8 cellular contexts compared by ENCODE assay signal in genomic region chr3:87298111-87298718, GRCh38. TPM values are rescaled to one million over a fixed set of nuclear protein-coding genes. Genes with fewer than 3 reads are reported as not detected.
DNase-seq lines count a peak whose midpoint lies in the region; TF ChIP-seq lines count a peak whose summit lies in the region.

No MANE protein-coding gene starts in this region.

- H3K9me3 ChIP-seq in A673 (ENCODE audit: low read depth, low read length, poor library complexity, severe bottlenecking) (no peaks in the 10 kb centered on the region), skeletal muscle satellite cell (replicated peaks; ENCODE audit: low read length) (no peaks in the 10 kb centered on the region)

- intact Hi-C loops in A673 (cut with micrococcal nuclease; ENCODE audit: unreplicated experiment) = loop anchor here (1.0 to 2.0 kb wide), 3 partner anchors 207 to 815 kb away; no protein-coding TSS in a partner anchor

- TF ChIP-seq CTCF in A673 (conservative IDR thresholded peaks at IDR 0.05; ENCODE audit: low read depth, low read length) (peak; percentile 85), LNCaP clone FGC (IDR thresholded peaks at IDR 0.05; ENCODE audit: control insufficient read depth, extremely low read depth, insufficient read depth) (peak; percentile 67), foreskin fibroblast (IDR thresholded peaks at IDR 0.05; ENCODE audit: low read depth, low read length) (peak; percentile 53)

- H3K27me3 ChIP-seq in A673 (replicated peaks; ENCODE audit: insufficient read depth, low read depth, low read length, poor library complexity) (no peaks in the 10 kb centered on the region), skeletal muscle satellite cell (ENCODE audit: control insufficient read depth, insufficient read depth, low read length) (no peaks in the 10 kb centered on the region)

- H3K4me3 ChIP-seq in A673 (ENCODE audit: low read depth, low read length, poor library complexity, severe bottlenecking) (no peak overlapping the region), LNCaP clone FGC (ENCODE audit: low read depth, low read length) (no peak overlapping the region), foreskin fibroblast (ENCODE audit: low read depth in 1 of 2, low read length in 2 of 2) (no peak overlapping the region), skeletal muscle satellite cell (ENCODE audit: low read length) (no peak overlapping the region)

- H3K36me3 ChIP-seq in A673 (ENCODE audit: insufficient read depth, low read length, poor library complexity, severe bottlenecking) (no peaks in the 10 kb centered on the region), skeletal muscle satellite cell (ENCODE audit: insufficient read depth, low read length) (no peaks in the 10 kb centered on the region)

- H3K4me1 ChIP-seq in A673 (ENCODE audit: insufficient read depth, low read length, poor library complexity, severe bottlenecking) (peaks cover 43% of the 10 kb centered on the region), skeletal muscle satellite cell (ENCODE audit: control insufficient read depth, insufficient read depth, low read length) (no peaks in the 10 kb centered on the region)

- peak overlapping the region; percentile 17 for H3K27ac ChIP-seq in A673 (ENCODE audit: low read depth, low read length, poor library complexity, severe bottlenecking)

- DNase-seq in A673 (ENCODE audit: low spot score) (peak; percentile 84), GDM1 (lab: John Stamatoyannopoulos, UW) (peak; percentile 13), H4 (ENCODE audit: low spot score) (peak; percentile 24), LNCaP clone FGC (ENCODE audit: low read depth) (no peak), SW480 (ENCODE audit: low spot score) (peak; percentile 62), foreskin fibroblast (peak in 1 of 2 donors; percentile 63)
- no peak for DNase-seq in NK-92 treated with Interleukin-12 subunit alpha and Interleukin-12 subunit beta, amount 100 ng/mL, for 24 hours (lab: John Stamatoyannopoulos, UW)

- CTCF ChIA-PET in A673 (lab: Charles Lee) = interaction anchor here (0.5 to 1.3 kb wide), 6 partner anchors 24 to 707 kb away, joined by 3 to 9 read pairs (median 4); no protein-coding TSS in a partner anchor

- POLR2A ChIA-PET in A673 (lab: Charles Lee; ENCODE audit: low non-redundant PET) = no interaction called here

- H3K4me2 ChIP-seq in skeletal muscle satellite cell (ENCODE audit: low read length) = peak overlapping the region; percentile 55

- no TSS peak for BruUV-seq in A673 (replicated peaks; lab: Mats Ljungman, UMichigan)

- H3K9ac ChIP-seq in skeletal muscle satellite cell (ENCODE audit: low read depth, low read length) = no peak overlapping the region

RNA-seq across cellular contexts. Expression of gene POU1F1, which starts 21.8 kb away (rescaled TPM):
- 47.5 and 50.6 TPM in 2 replicates for total RNA-seq in A673 (2021)
- not detected in 2 replicates for total RNA-seq in H4 (2014; rRNA removed; shearing (Covaris generic))
- total RNA-seq in skeletal muscle satellite cell (2012; rRNA removed) = not detected in 2 replicates

Comparison
In these comparisons a context has a peak if more than half of its experiments do, and no peak if none do; other contexts are left out.
1. DNase-seq: peak in A673 (single experiment), GDM1 (single experiment), H4 (single experiment) and SW480 (single experiment); none in LNCaP clone FGC (single experiment) and NK-92 treated with Interleukin-12 subunit alpha and Interleukin-12 subunit beta, amount 100 ng/mL, for 24 hours (single experiment).
2. RNA of gene POU1F1, which starts 21.8 kb away (total RNA-seq): 47.5 to 50.6 TPM in A673; not detected in H4; every median in the first group is over 10 times any median in the second.
3. Peak in every context shown above with its lines, with median percentiles within 50 percentile points of each other: CTCF ChIP-seq.